Comparison of ENCODE assay signal across 25 cellular contexts in the genomic region with DNA sequence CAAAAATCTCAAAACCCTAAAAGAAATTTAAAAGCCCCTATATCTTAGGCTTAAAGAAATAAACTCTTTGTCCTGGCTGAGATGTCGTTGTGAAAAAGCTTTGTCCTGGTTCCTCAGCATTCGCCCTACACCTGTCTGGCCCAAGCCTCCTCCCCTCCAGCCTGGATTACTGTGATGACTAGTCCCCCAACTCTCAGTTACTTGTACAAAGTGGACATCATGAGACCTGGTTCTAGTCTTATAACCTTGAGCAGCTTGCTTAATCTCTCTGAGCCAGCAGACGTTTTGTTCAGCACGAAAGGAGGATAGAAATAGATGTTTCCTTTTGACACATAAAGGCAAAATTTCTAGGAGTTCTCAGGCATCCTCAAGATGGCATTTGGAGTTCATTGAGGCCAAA. TPM values are rescaled to one million over a fixed set of nuclear protein-coding genes. Genes with fewer than 3 reads are reported as not detected.
DNase-seq lines count a peak whose midpoint lies in the region; ATAC-seq, FAIRE-seq and TF ChIP-seq lines count a peak whose summit lies in the region.
"Had no signal": no experiment of that assay in that cellular context is flagged by ENCODE, and none has a peak within 500 bp of the region (broad histone marks: within the 10 kb centered on the region; RNA-seq: fewer than 3 reads in every experiment).

No MANE protein-coding gene starts in this region.

- peak overlapping the region; percentile 83 for H2BK120ac ChIP-seq in mesenchymal stem cell (ENCODE audit: low read depth, low read length)

- H3K9me2 ChIP-seq in MM.1S (replicated peaks; ENCODE audit: insufficient read depth, low read length), result no peaks in the 10 kb centered on the region

- H3F3A ChIP-seq in smooth muscle cell (ENCODE audit: low read depth), result peaks cover 14% of the 10 kb centered on the region
- no peaks in the 10 kb centered on the region for H3F3A ChIP-seq in MM.1S (ENCODE audit: insufficient read depth, low read length)

- in situ Hi-C loops in HepG2 (cut with HindIII; ENCODE audit: extremely low pct_ligation_motif_present, low pct_unique_long_range_greater_than_20kb), result no loop called here

- no peaks in the 10 kb centered on the region for H3K27me3 ChIP-seq in HepG2 (ENCODE audit: control insufficient read depth in 1 of 2, insufficient read depth in 2 of 2, low read length in 2 of 2)
- no peaks in the 10 kb centered on the region for H3K27me3 ChIP-seq in right lobe of liver
- H3K27me3 ChIP-seq in mesenchymal stem cell (ENCODE audit: control insufficient read depth in 1 of 2, insufficient read depth in 1 of 2, low read length in 2 of 2), result no peaks in the 10 kb centered on the region
- H3K27me3 ChIP-seq in smooth muscle cell (ENCODE audit: low read depth), result no peaks in the 10 kb centered on the region
- H3K27me3 ChIP-seq in MM.1S (replicated peaks; ENCODE audit: insufficient read depth, low read length), result no peaks in the 10 kb centered on the region
- H3K27me3 ChIP-seq: BE2C; BLaER1 treated with 17β-estradiol and CSF1 and Interleukin-3, amounts not matched to agents 10 nM and 100 nM had no signal

- H4K20me1 ChIP-seq in HepG2 (ENCODE audit: insufficient read depth, low read length), result no peaks in the 10 kb centered on the region
- no peaks in the 10 kb centered on the region for H4K20me1 ChIP-seq in smooth muscle cell (ENCODE audit: low read depth)
- no peaks in the 10 kb centered on the region for H4K20me1 ChIP-seq in MM.1S (ENCODE audit: insufficient read depth, low read length)

- H3K23ac ChIP-seq in mesenchymal stem cell (ENCODE audit: low read length in 2 of 2), result no peak overlapping the region

- peak overlapping the region; percentile 80 to 96 for H2BK12ac ChIP-seq in mesenchymal stem cell (ENCODE audit: low read length in 2 of 2)

- H3K4me2 ChIP-seq in HepG2 (ENCODE audit: low read depth, low read length) (0 out of 2 replicates have a peak overlapping the region, but pooled peaks have one; percentile 26), mesenchymal stem cell (ENCODE audit: low read length, poor library complexity, severe bottlenecking) (no peak overlapping the region), smooth muscle cell (no peak overlapping the region), MM.1S (ENCODE audit: low read depth, low read length) (no peak overlapping the region)
- H3K4me2 ChIP-seq: A549; BLaER1 treated with 17β-estradiol and CSF1 and Interleukin-3, amounts not matched to agents 10 nM and 100 nM had no signal

- DNase-seq in HepG2 (ENCODE audit: low spot score) (no peak), right lobe of liver (no peak), mesenchymal stem cell (no peak), smooth muscle cell (lab: John Stamatoyannopoulos, UW; ENCODE audit: unreplicated experiment) (no peak), MM.1S (no peak), NCI-H1092 (lab: John Stamatoyannopoulos, UW) (no peak)
- DNase-seq: 8988T; ACHN; AML-193; BE2C; CD4-positive, alpha-beta T cell; CD8-positive, alpha-beta memory T cell; DMS 273 treated with DMSO at 0.1 percent for 48 hours; DMS79; EL; GDM1; GM23248; H7; HCEC 1CT had no signal

- H3K79me2 ChIP-seq in HepG2 (ENCODE audit: insufficient read depth, low read length), result peaks cover 3% of the 10 kb centered on the region
- no peaks in the 10 kb centered on the region for H3K79me2 ChIP-seq in smooth muscle cell (ENCODE audit: low read depth)
- no peaks in the 10 kb centered on the region for H3K79me2 ChIP-seq in MM.1S (ENCODE audit: low read length)

- intact Hi-C loops in HepG2 (cut with micrococcal nuclease; ENCODE audit: unreplicated experiment), result loop anchor here (5.0 kb wide), 1 partner anchor 185 kb away; no protein-coding TSS in a partner anchor
- intact Hi-C loops in right lobe of liver (cut with DNase I), result loop anchor here in 1 of 2 donors (10.0 kb wide), 1 partner anchor 228 kb away; no protein-coding TSS in a partner anchor

- H3K9ac ChIP-seq in HepG2 (ENCODE audit: insufficient read depth, low read depth, low read length), result no peak overlapping the region
- H3K9ac ChIP-seq in mesenchymal stem cell (ENCODE audit: low read length), result no peak overlapping the region
- H3K9ac ChIP-seq in smooth muscle cell (ENCODE audit: low read depth), result no peak overlapping the region
- H3K9ac ChIP-seq in MM.1S (ENCODE audit: low read length), result no peak overlapping the region
- H3K9ac ChIP-seq: BLaER1 treated with 17β-estradiol and CSF1 and Interleukin-3, amounts not matched to agents 10 nM and 100 nM; GM23248 had no signal

- no TSS peak for BruUV-seq in HepG2 (replicated peaks; lab: Mats Ljungman, UMichigan)

- H2BK5ac ChIP-seq in mesenchymal stem cell (ENCODE audit: low read depth, low read length, poor library complexity, severe bottlenecking), result no peak overlapping the region

- TF ChIP-seq EP300 in HepG2 (IDR thresholded peaks at IDR 0.05; ENCODE audit: low read depth in 2 of 2, low read length in 2 of 2) (no peak), HepG2 (CRISPR knock-in tag; IDR thresholded peaks at IDR 0.05; ENCODE audit: borderline replicate concordance) (no peak)

- peak overlapping the region; percentile 65 for H2BK15ac ChIP-seq in mesenchymal stem cell (ENCODE audit: low read depth, poor library complexity, severe bottlenecking)

- no peaks in the 10 kb centered on the region for H3K36me3 ChIP-seq in HepG2 (replicated peaks in 1 of 2; ENCODE audit: control insufficient read depth in 1 of 2, insufficient read depth in 2 of 2, low read length in 2 of 2)
- H3K36me3 ChIP-seq in right lobe of liver, result no peaks in the 10 kb centered on the region
- H3K36me3 ChIP-seq in mesenchymal stem cell (ENCODE audit: control insufficient read depth in 1 of 2, insufficient read depth in 2 of 2, low read depth in 1 of 2, low read length in 2 of 2), result no peaks in the 10 kb centered on the region
- no peaks in the 10 kb centered on the region for H3K36me3 ChIP-seq in smooth muscle cell (ENCODE audit: low read depth)
- H3K36me3 ChIP-seq in MM.1S (replicated peaks; ENCODE audit: insufficient read depth, low read length), result no peaks in the 10 kb centered on the region
- H3K36me3 ChIP-seq: BE2C had no signal

- WGBS in HepG2 (ENCODE audit: low lambda C conversion rate), result 86% methylated on average over 4 of the region's 4 CpGs
- WGBS in right lobe of liver (ENCODE audit: insufficient coverage, low coverage, low lambda C conversion rate, missing lambda C conversion rate), result 71% methylated on average over 3 of the region's 4 CpGs
- 88% methylated on average over 4 of the region's 4 CpGs for WGBS in mesenchymal stem cell
- WGBS in smooth muscle cell (ENCODE audit: low lambda C conversion rate), result 74% methylated on average over 4 of the region's 4 CpGs

- H2AFZ ChIP-seq in HepG2 (ENCODE audit: low read length), result no peak overlapping the region
- no peak overlapping the region for H2AFZ ChIP-seq in mesenchymal stem cell (ENCODE audit: low read depth, low read length)
- peak overlapping the region; percentile 41 for H2AFZ ChIP-seq in smooth muscle cell (ENCODE audit: low read depth)
- no peak overlapping the region for H2AFZ ChIP-seq in MM.1S (ENCODE audit: low read length)
- H2AFZ ChIP-seq: GM23248 had no signal

- TF ChIP-seq RAD21 in HepG2 (CRISPR knock-in tag; IDR thresholded peaks at IDR 0.05), result no peak

- H3K4me1 ChIP-seq in HepG2 (ENCODE audit: insufficient read depth, low read length), result peaks cover 83% of the 10 kb centered on the region
- H3K4me1 ChIP-seq in right lobe of liver, result no peaks in the 10 kb centered on the region
- H3K4me1 ChIP-seq in mesenchymal stem cell (ENCODE audit: control insufficient read depth, insufficient read depth, low read depth, low read length), result no peaks in the 10 kb centered on the region
- peaks cover 20% of the 10 kb centered on the region for H3K4me1 ChIP-seq in smooth muscle cell (ENCODE audit: low read depth)
- H3K4me1 ChIP-seq in MM.1S (ENCODE audit: low read length), result no peaks in the 10 kb centered on the region
- H3K4me1 ChIP-seq: BE2C had no signal

- peak overlapping the region; percentile 78 to 82 for H3K18ac ChIP-seq in mesenchymal stem cell (ENCODE audit: low read depth in 1 of 2, low read length in 2 of 2)

- CTCF ChIA-PET in HepG2 (lab: Yijun Ruan, JAX; ENCODE audit: low intra/inter-chr PET ratio, low total read pairs), result no interaction called here

- peak overlapping the region; percentile 97 for H4K91ac ChIP-seq in mesenchymal stem cell (ENCODE audit: low read length)

- H3K79me1 ChIP-seq in mesenchymal stem cell (replicated peaks; ENCODE audit: low read length, poor library complexity, severe bottlenecking), result no peaks in the 10 kb centered on the region

- no peaks in the 10 kb centered on the region for H3K9me3 ChIP-seq in HepG2 (ENCODE audit: low read length)
- H3K9me3 ChIP-seq in right lobe of liver, result no peaks in the 10 kb centered on the region
- no peaks in the 10 kb centered on the region for H3K9me3 ChIP-seq in mesenchymal stem cell (ENCODE audit: control insufficient read depth, low read length)
- H3K9me3 ChIP-seq in smooth muscle cell (replicated peaks; ENCODE audit: low read depth), result no peaks in the 10 kb centered on the region
- no peaks in the 10 kb centered on the region for H3K9me3 ChIP-seq in MM.1S (replicated peaks; ENCODE audit: insufficient read depth, low read length)
- H3K9me3 ChIP-seq: A549; BE2C; BLaER1 treated with 17β-estradiol and CSF1 and Interleukin-3, amounts not matched to agents 10 nM and 100 nM had no signal

- peak overlapping the region; percentile 78 to 92 for H3K4ac ChIP-seq in mesenchymal stem cell (ENCODE audit: low read depth in 1 of 2, low read length in 2 of 2)

- ATAC-seq in HepG2, result no peak
- no peak for ATAC-seq in right lobe of liver
- ATAC-seq: A549, GM12878 had no signal

- no peak overlapping the region for H3K14ac ChIP-seq in mesenchymal stem cell (ENCODE audit: low read length in 2 of 2)

- TF ChIP-seq POLR2A in HepG2 (IDR thresholded peaks at IDR 0.05; ENCODE audit: insufficient read depth in 1 of 2, low read depth in 2 of 2, low read length in 2 of 2), result no peak
- no peak for TF ChIP-seq POLR2A in right lobe of liver (IDR thresholded peaks at IDR 0.05)

- H3K4me3 ChIP-seq in HepG2 (replicated peaks in 1 of 3; ENCODE audit: insufficient read depth in 1 of 3, low read depth in 2 of 3, low read length in 3 of 3), result no peak overlapping the region
- no peak overlapping the region for H3K4me3 ChIP-seq in right lobe of liver
- H3K4me3 ChIP-seq in mesenchymal stem cell (ENCODE audit: insufficient read depth in 1 of 2, low read depth in 1 of 2, low read length in 2 of 2), result no peak overlapping the region
- H3K4me3 ChIP-seq in smooth muscle cell, result no peak overlapping the region
- H3K4me3 ChIP-seq in MM.1S (ENCODE audit: low read length), result no peak overlapping the region
- H3K4me3 ChIP-seq: A549; BLaER1 treated with 17β-estradiol and CSF1 and Interleukin-3, amounts not matched to agents 10 nM and 100 nM; GM12878; GM23248 had no signal

- FAIRE-seq in HepG2 (lab: Jason Lieb, UNC), result no peak
- FAIRE-seq: A549, D721Med, GM12878, GM19239, H1 had no signal

- H3K27ac ChIP-seq in HepG2 (ENCODE audit: extremely low read length, insufficient read depth, low read length) (no peak overlapping the region), right lobe of liver (no peak overlapping the region), mesenchymal stem cell (ENCODE audit: low read length, poor library complexity, severe bottlenecking) (no peak overlapping the region), smooth muscle cell (ENCODE audit: low read depth) (no peak overlapping the region), MM.1S (ENCODE audit: low read length) (no peak overlapping the region)
- H3K27ac ChIP-seq: A549; BLaER1 treated with 17β-estradiol and CSF1 and Interleukin-3, amounts not matched to agents 10 nM and 100 nM; GM23248 had no signal

- no peak overlapping the region for H2AK5ac ChIP-seq in mesenchymal stem cell (ENCODE audit: low read length, severe bottlenecking)

- POLR2A ChIA-PET in HepG2 (lab: Yijun Ruan, JAX), result no interaction called here

- peak overlapping the region; percentile 75 for H4K8ac ChIP-seq in mesenchymal stem cell (ENCODE audit: low read length)

- TF ChIP-seq CTCF in HepG2 (CRISPR knock-in tag; IDR thresholded peaks at IDR 0.05), result no peak
- TF ChIP-seq CTCF in right lobe of liver (IDR thresholded peaks at IDR 0.05), result no peak
- no peak for TF ChIP-seq CTCF in smooth muscle cell (IDR thresholded peaks at IDR 0.05; ENCODE audit: borderline replicate concordance, insufficient read depth, poor library complexity, severe bottlenecking)
- TF ChIP-seq CTCF in MM.1S (IDR thresholded peaks at IDR 0.05; ENCODE audit: low read length), result no peak

RNA-seq across cellular contexts. Expression of gene FILIP1L, which starts 51.6 kb away (rescaled TPM):
- total RNA-seq in HepG2 (2016; rRNA removed; fragmentation: Illumina TruSeq; extraction: Trizol) (8.1 and 10.2 TPM in 2 replicates), right lobe of liver (10 to 100 TPM in 1 of 6 experiments, 1 to 10 TPM in 4, under 1 TPM in 1; 0.97 to 10.8 (median 3.6) TPM), smooth muscle cell (104 and 115 TPM in 2 replicates)
- 1.0 and 1.1 TPM in 2 replicates for total RNA-seq in HepG2 (2016; cell fraction: cytosol; rRNA removed; fragmentation: Illumina TruSeq; extraction: Trizol; ENCODE audit: low read depth)
- total RNA-seq in HepG2 (2016; cell fraction: insoluble cytoplasmic fraction; rRNA removed; fragmentation: Illumina TruSeq; extraction: Trizol), result 7.7 and 10.2 TPM in 2 replicates
- 2.4 and 3.3 TPM in 2 replicates for total RNA-seq in HepG2 (2016; cell fraction: membrane; rRNA removed; fragmentation: Illumina TruSeq; extraction: Trizol)
- total RNA-seq in HepG2 (2016; cell fraction: nucleus; rRNA removed; fragmentation: Illumina TruSeq; extraction: Trizol), result 5.5 and 5.9 TPM in 2 replicates
- polyA plus RNA-seq in HepG2 (2011; rRNA removed) (166 and 187 TPM in 2 replicates), smooth muscle cell (56.2 and 94.3 TPM in 2 replicates)
- polyA plus RNA-seq in HepG2 (2011; cell fraction: cytosol; rRNA removed), result 125 and 126 TPM in 2 replicates
- polyA plus RNA-seq in HepG2 (2011; cell fraction: nucleus; rRNA removed), result 122 and 131 TPM in 2 replicates
- 68.2 and 110 TPM in 2 replicates for polyA plus RNA-seq in HepG2 (2012)
- polyA plus RNA-seq in HepG2 (2016; cell fraction: cytosol; fragmentation: Illumina TruSeq; extraction: Trizol; ENCODE audit: low read depth), result 0.85 and 0.89 TPM in 2 replicates
- 13.3 and 13.4 TPM in 2 replicates for polyA plus RNA-seq in HepG2 (2016; cell fraction: insoluble cytoplasmic fraction; fragmentation: Illumina TruSeq; extraction: Trizol; ENCODE audit: low read depth)
- polyA plus RNA-seq in HepG2 (2016; cell fraction: membrane; fragmentation: Illumina TruSeq; extraction: Trizol; ENCODE audit: low read depth), result 1.5 and 2.1 TPM in 2 replicates
- 8.6 and 9.7 TPM in 2 replicates for polyA plus RNA-seq in HepG2 (2016; cell fraction: nucleus; fragmentation: Illumina TruSeq; extraction: Trizol; ENCODE audit: insufficient read depth, low read depth)
- polyA minus RNA-seq in HepG2 (2011; rRNA and poly(A)+ RNA removed; ENCODE audit: low replicate concordance), result 0.05 and 92.6 TPM in 2 replicates
- polyA minus RNA-seq in HepG2 (2011; cell fraction: cytosol; rRNA and poly(A)+ RNA removed), result 131 and 135 TPM in 2 replicates
- polyA minus RNA-seq in HepG2 (2011; cell fraction: nucleus; rRNA and poly(A)+ RNA removed), result 134 and 197 TPM in 2 replicates
- 200 TPM for polyA plus RNA-seq in mesenchymal stem cell (2013, experiment 1 of 2)
- polyA plus RNA-seq in mesenchymal stem cell (2013, experiment 2 of 2), result 198 TPM
